14 cellular contexts compared by ENCODE assay signal in genomic region chr1:5907386-5907785, GRCh38.
DNase-seq lines count a peak whose midpoint lies in the region; ATAC-seq and TF ChIP-seq lines count a peak whose summit lies in the region.
"Had no signal": no experiment of that assay in that cellular context is flagged by ENCODE, and none has a peak within 500 bp of the region (broad histone marks: within the 10 kb centered on the region; RNA-seq: fewer than 3 reads in every experiment).

No MANE protein-coding gene starts in this region.

- no peaks in the 10 kb centered on the region for H3K9me2 ChIP-seq in Karpas-422 (replicated peaks; ENCODE audit: insufficient read depth, low read length)

- no peak overlapping the region for H2AFZ ChIP-seq in Karpas-422 (ENCODE audit: low read length)
- H2AFZ ChIP-seq: GM23248 had no signal

- H3K4me1 Mint-ChIP-seq in endodermal cell (no peaks in the 10 kb centered on the region), osteocyte (ENCODE audit: unreplicated experiment) (no peaks in the 10 kb centered on the region)

- no peaks in the 10 kb centered on the region for H3K27me3 Mint-ChIP-seq in endodermal cell (ENCODE audit: insufficient read depth)
- H3K27me3 Mint-ChIP-seq in osteocyte (ENCODE audit: unreplicated experiment) = no peaks in the 10 kb centered on the region
- H3K27me3 Mint-ChIP-seq: CD8-positive, alpha-beta memory T cell had no signal

- peak; percentile 19 for DNase-seq in cardiac septum (ENCODE audit: low spot score)
- DNase-seq in left cardiac atrium = no peak
- peak; percentile 6 for DNase-seq in endodermal cell
- DNase-seq in osteocyte (ENCODE audit: extremely low spot score, unreplicated experiment) = peak; percentile 70
- no peak for DNase-seq in UCSD-AML1 (lab: John Stamatoyannopoulos, UW; ENCODE audit: unreplicated experiment)
- no peak for DNase-seq in activated naive CD4-positive, alpha-beta T cell treated with Interleukin-2 at 50 U/mL for 16 hours
- DNase-seq in Karpas-422 = no peak
- DNase-seq: Caco-2; CD8-positive, alpha-beta memory T cell; DMS53; GM23248 had no signal

- H3K4me3 Mint-ChIP-seq in endodermal cell (no peak overlapping the region), osteocyte (ENCODE audit: unreplicated experiment) (no peak overlapping the region)
- H3K4me3 Mint-ChIP-seq: CD8-positive, alpha-beta memory T cell had no signal

- no peaks in the 10 kb centered on the region for H3K27me3 ChIP-seq in endodermal cell (ENCODE audit: control insufficient read depth, insufficient read depth, low read length, poor library complexity, severe bottlenecking)
- no peaks in the 10 kb centered on the region for H3K27me3 ChIP-seq in Karpas-422 (ENCODE audit: low read length)

- WGBS in endodermal cell (ENCODE audit: insufficient coverage in 1 of 2, insufficient read length in 1 of 2), 2 experiments = 94 to 95% methylated on average over 8 to 10 of the region's 11 CpGs

- no peaks in the 10 kb centered on the region for H3K79me2 ChIP-seq in Karpas-422 (ENCODE audit: low read length)

- H3K27ac ChIP-seq in endodermal cell (ENCODE audit: low read depth, low read length) = no peak overlapping the region
- no peak overlapping the region for H3K27ac ChIP-seq in Karpas-422 (ENCODE audit: low read length)
- H3K27ac ChIP-seq: A549, GM23248, HL-60 had no signal

- no peak overlapping the region for H3K4me2 ChIP-seq in Karpas-422 (ENCODE audit: low read depth, low read length, poor library complexity, severe bottlenecking)
- H3K4me2 ChIP-seq: A549 had no signal

- H3K4me1 ChIP-seq in endodermal cell (ENCODE audit: control insufficient read depth, insufficient read depth, low read length) = no peaks in the 10 kb centered on the region
- no peaks in the 10 kb centered on the region for H3K4me1 ChIP-seq in Karpas-422 (ENCODE audit: low read length)
- H3K4me1 ChIP-seq: A549, Caco-2 had no signal

- H3K9me3 ChIP-seq in endodermal cell (ENCODE audit: control insufficient read depth, low read length) = no peaks in the 10 kb centered on the region
- no peaks in the 10 kb centered on the region for H3K9me3 ChIP-seq in Karpas-422 (ENCODE audit: low read length)
- H3K9me3 ChIP-seq: A549, Caco-2 had no signal

- H4K20me1 ChIP-seq in Karpas-422 (ENCODE audit: insufficient read depth, low read depth, low read length) = no peaks in the 10 kb centered on the region

- intact Hi-C loops in cardiac septum (cut with DNase I) (no loop called here), left cardiac atrium (cut with DNase I) (no loop called here)

- H3K36me3 ChIP-seq in endodermal cell (ENCODE audit: control insufficient read depth, insufficient read depth, low read length) = no peaks in the 10 kb centered on the region
- H3K36me3 ChIP-seq in Karpas-422 (ENCODE audit: insufficient read depth, low read length) = no peaks in the 10 kb centered on the region

- no peaks in the 10 kb centered on the region for H3K9me3 Mint-ChIP-seq in endodermal cell
- no peaks in the 10 kb centered on the region for H3K9me3 Mint-ChIP-seq in osteocyte (ENCODE audit: unreplicated experiment)
- H3K9me3 Mint-ChIP-seq: CD8-positive, alpha-beta memory T cell had no signal

- TF ChIP-seq CTCF in endodermal cell (conservative IDR thresholded peaks at IDR 0.05) = no peak
- no peak for TF ChIP-seq CTCF in osteocyte (IDR thresholded peaks at IDR 0.05)

- ATAC-seq in left cardiac atrium = no peak
- ATAC-seq: A549, HCT116 had no signal

- H3K4me3 ChIP-seq in endodermal cell (ENCODE audit: low read length) (no peak overlapping the region), Karpas-422 (ENCODE audit: low read length) (no peak overlapping the region)
- H3K4me3 ChIP-seq: A549, GM23248 had no signal

- H3K9ac ChIP-seq in endodermal cell (ENCODE audit: extremely low read depth, low read length, poor library complexity, severe bottlenecking) (no peak overlapping the region), Karpas-422 (ENCODE audit: low read length) (no peak overlapping the region)
- H3K9ac ChIP-seq: GM23248 had no signal

- peaks cover 15% of the 10 kb centered on the region for H3K36me3 Mint-ChIP-seq in endodermal cell (ENCODE audit: low read depth)
- peaks cover 10% of the 10 kb centered on the region for H3K36me3 Mint-ChIP-seq in osteocyte (ENCODE audit: unreplicated experiment)

- H3K27ac Mint-ChIP-seq in endodermal cell (no peak overlapping the region), osteocyte (ENCODE audit: unreplicated experiment) (no peak overlapping the region)
- H3K27ac Mint-ChIP-seq: CD8-positive, alpha-beta memory T cell had no signal

Comparison
In these comparisons a context has a peak if more than half of its experiments do, and no peak if none do; other contexts are left out.
1. DNase-seq: peak in cardiac septum (single experiment), endodermal cell (single experiment) and osteocyte (single experiment); none in left cardiac atrium (single experiment), UCSD-AML1 (single experiment), activated naive CD4-positive, alpha-beta T cell treated with Interleukin-2 at 50 U/mL for 16 hours (single experiment) and Karpas-422 (single experiment).